ENCODE assay signal across 24 cellular contexts in the genomic region with DNA sequence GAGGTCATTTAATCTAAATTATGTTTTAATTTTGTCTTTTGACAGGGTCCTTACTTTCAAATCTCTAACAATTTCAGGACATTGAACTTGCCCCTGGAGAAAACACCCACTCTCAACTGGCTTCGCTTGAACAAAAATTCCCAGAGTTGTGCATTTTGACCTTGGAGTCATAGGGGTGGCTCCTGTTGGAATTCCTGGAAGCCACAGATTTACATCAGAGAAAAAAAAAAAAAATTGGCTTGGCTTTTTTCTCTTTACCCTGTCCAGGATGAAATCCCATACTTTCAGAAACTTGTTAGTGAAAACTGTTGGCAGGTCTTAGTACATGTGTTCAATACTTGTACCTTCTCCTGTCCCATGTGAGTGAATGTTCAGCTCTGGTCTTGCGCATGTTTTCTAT.
"Had no signal": no experiment of that assay in that cellular context is flagged by ENCODE, and none has a peak within 500 bp of the region (broad histone marks: within the 10 kb centered on the region; RNA-seq: fewer than 3 reads in every experiment).

No MANE protein-coding gene starts in this region.

- H3K27me3 Mint-ChIP-seq: activated T-cell treated with anti-CD3 and anti-CD28 coated beads, Interleukin-2, amount 50 U/mL, for 24 hours; activated T-helper 17 cell treated with anti-CD3 and anti-CD28 coated beads, Interleukin-2, amount 50 U/mL, for 72 hours; progenitor cell of endocrine pancreas; stimulated activated memory B cell treated with anti-CD40 and anti-IgM and Interleukin-4, amounts not matched to agents 10 μg/mL and 1 μg/mL and 100 μg/mL, for 72 hours; type B pancreatic cell had no signal

- H3K4me2 ChIP-seq: hepatocyte had no signal

- H3K4me1 Mint-ChIP-seq: activated T-helper 17 cell treated with anti-CD3 and anti-CD28 coated beads, Interleukin-2, amount 50 U/mL, for 72 hours; immature natural killer cell; naive thymus-derived CD8-positive, alpha-beta T cell; stimulated activated memory B cell treated with anti-CD40 and anti-IgM and Interleukin-4, amounts not matched to agents 10 μg/mL and 1 μg/mL and 100 μg/mL, for 72 hours had no signal

- H3K9me3 Mint-ChIP-seq: activated T-cell treated with anti-CD3 and anti-CD28 coated beads, Interleukin-2, amount 50 U/mL, for 24 hours; activated T-helper 17 cell treated with anti-CD3 and anti-CD28 coated beads, Interleukin-2, amount 50 U/mL, for 72 hours had no signal

- H3K36me3 ChIP-seq: ascending aorta, esophagus squamous epithelium, left lung, vagina had no signal

- DNase-seq: activated CD4-positive, alpha-beta T cell treated with anti-CD3 and anti-CD28 coated beads for 1 hour; activated CD4-positive, alpha-beta T cell treated with anti-CD3 and anti-CD28 coated beads, Interleukin-2, amount 50 U/mL, for 1 hour; activated CD8-positive, alpha-beta memory T cell treated with anti-CD3 and anti-CD28 coated beads, Interleukin-2, amount 50 U/mL, for 4 hours; activated T-cell treated with anti-CD3 and anti-CD28 coated beads, Interleukin-2, amount 50 U/mL, for 24 hours; central memory CD4-positive, alpha-beta T cell; effector memory CD4-positive, alpha-beta T cell; esophagus squamous epithelium; foreskin fibroblast; immature natural killer cell; left lung; naive thymus-derived CD8-positive, alpha-beta T cell; stimulated activated CD4-positive, alpha-beta T cell treated with anti-CD3 and anti-CD28 coated beads, Interleukin-2, amount 100 ng/mL, for 24 hours; T-helper 1 cell; T-helper 9 cell had no signal

- FAIRE-seq: colon had no signal

- H3K4me1 ChIP-seq: ascending aorta, esophagus squamous epithelium, left lung, vagina had no signal

- H2AFZ ChIP-seq: hepatocyte had no signal

- H3K9me3 ChIP-seq: ascending aorta, esophagus squamous epithelium, left lung, vagina had no signal

- H3K79me2 ChIP-seq: hepatocyte had no signal

- H3K4me3 ChIP-seq: ascending aorta, esophagus squamous epithelium, hepatocyte, left lung, vagina had no signal

- H3K4me3 Mint-ChIP-seq: activated T-cell treated with anti-CD3 and anti-CD28 coated beads, Interleukin-2, amount 50 U/mL, for 24 hours; activated T-helper 17 cell treated with anti-CD3 and anti-CD28 coated beads, Interleukin-2, amount 50 U/mL, for 72 hours; immature natural killer cell; mesothelial cell of epicardium; naive thymus-derived CD8-positive, alpha-beta T cell; stimulated activated memory B cell treated with anti-CD40 and anti-IgM and Interleukin-4, amounts not matched to agents 10 μg/mL and 1 μg/mL and 100 μg/mL, for 72 hours; type B pancreatic cell had no signal

- H3K27ac ChIP-seq: ascending aorta, esophagus squamous epithelium, hepatocyte, left lung, vagina had no signal

- H3K27ac Mint-ChIP-seq: activated naive CD4-positive, alpha-beta T cell treated with anti-CD3 and anti-CD28 coated beads, Interleukin-2, amount 50 U/mL, for 72 hours; activated T-cell treated with anti-CD3 and anti-CD28 coated beads, Interleukin-2, amount 50 U/mL, for 24 hours; activated T-helper 17 cell treated with anti-CD3 and anti-CD28 coated beads, Interleukin-2, amount 50 U/mL, for 72 hours; immature natural killer cell; mesothelial cell of epicardium; naive thymus-derived CD8-positive, alpha-beta T cell; progenitor cell of endocrine pancreas; stimulated activated memory B cell treated with anti-CD40 and anti-IgM and Interleukin-4, amounts not matched to agents 10 μg/mL and 1 μg/mL and 100 μg/mL, for 72 hours; type B pancreatic cell had no signal

- H3K36me3 Mint-ChIP-seq: activated naive CD4-positive, alpha-beta T cell treated with anti-CD3 and anti-CD28 coated beads, Interleukin-2, amount 50 U/mL, for 72 hours; immature natural killer cell; naive thymus-derived CD8-positive, alpha-beta T cell; stimulated activated memory B cell treated with anti-CD40 and anti-IgM and Interleukin-4, amounts not matched to agents 10 μg/mL and 1 μg/mL and 100 μg/mL, for 72 hours; type B pancreatic cell had no signal

- H3K27me3 ChIP-seq: ascending aorta, esophagus squamous epithelium, hepatocyte, left lung, vagina had no signal
